Comparison of ENCODE assay signal across 1 cellular context in the genomic region with DNA sequence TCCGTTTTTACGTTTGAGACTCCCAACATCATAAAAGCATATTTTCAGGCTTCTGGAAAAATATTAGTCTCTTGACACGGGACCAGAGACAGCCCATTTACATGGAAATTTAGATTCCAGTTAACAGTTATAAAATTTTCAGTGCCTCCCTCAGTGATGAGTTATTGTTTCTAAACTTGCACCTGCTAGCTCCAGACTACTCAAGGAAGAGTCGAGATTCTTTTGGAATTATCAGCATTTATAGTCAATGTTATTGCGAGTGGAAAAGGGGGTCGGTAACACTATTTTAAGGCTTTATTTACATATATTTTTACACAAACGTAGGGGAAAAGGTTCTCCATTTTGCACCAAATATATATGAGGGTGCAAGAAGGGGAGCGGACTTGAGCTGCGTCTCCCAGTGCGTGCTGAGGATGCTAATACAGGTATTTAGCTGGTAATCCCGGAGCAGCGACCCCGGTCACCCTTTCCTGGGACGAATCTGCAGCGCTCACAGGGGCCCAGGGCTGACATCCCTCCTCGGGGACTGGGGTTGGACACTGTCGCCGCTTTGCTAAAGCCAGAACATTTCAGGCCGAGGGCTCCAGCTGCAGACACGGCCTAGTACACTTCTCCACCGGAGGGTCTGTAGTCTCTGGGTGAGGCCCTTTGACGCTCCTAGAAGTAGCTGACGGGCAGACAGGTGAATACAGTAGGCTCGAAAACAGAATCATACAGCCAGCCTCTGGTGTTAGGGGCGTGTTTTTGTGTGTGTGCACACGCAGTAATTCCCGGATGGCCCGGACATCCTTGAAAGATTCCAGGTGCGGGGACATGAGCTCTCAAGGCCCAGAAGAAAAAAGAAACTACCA.
TF ChIP-seq lines count a peak whose summit lies in the region.

No MANE protein-coding gene starts in this region.

TF ChIP-seq in HepG2, 621 proteins besides CTCF, POLR2A, EP300 and RAD21:
- TF ChIP-seq ZNF431 (CRISPR knock-in tag; IDR thresholded peaks at IDR 0.05; ENCODE audit: borderline replicate concordance, low read depth) (no peak), SPEN (CRISPR knock-in tag; IDR thresholded peaks at IDR 0.05; ENCODE audit: low read depth) (no peak), XRCC5 (optimal IDR thresholded peaks at IDR 0.05; ENCODE audit: low read length) (no peak), ZNF253 (CRISPR knock-in tag; IDR thresholded peaks at IDR 0.05; ENCODE audit: borderline replicate concordance) (no peak), DMAP1 (CRISPR knock-in tag; IDR thresholded peaks at IDR 0.05) (no peak), ZNF430 (CRISPR knock-in tag; IDR thresholded peaks at IDR 0.05) (0 out of 2 replicates have a peak, but pooled peaks have one; percentile 25), KDM1A (CRISPR knock-in tag; IDR thresholded peaks at IDR 0.05) (no peak), NFIC (IDR thresholded peaks at IDR 0.05; ENCODE audit: low read length) (0 out of 2 replicates have a peak, but pooled peaks have one; percentile 46), ZBTB8A (CRISPR knock-in tag; IDR thresholded peaks at IDR 0.05; ENCODE audit: borderline replicate concordance, low read depth) (no peak), ZNF33B (CRISPR knock-in tag; IDR thresholded peaks at IDR 0.05) (no peak), ZNF761 (CRISPR knock-in tag; conservative IDR thresholded peaks at IDR 0.05) (no peak), ZBTB38 (CRISPR knock-in tag; IDR thresholded peaks at IDR 0.05) (peak; percentile 50; the same call in 1 of the 2 replicates), HNRNPLL (IDR thresholded peaks at IDR 0.05; ENCODE audit: low read depth, low read length, poor library complexity, severe bottlenecking) (peak; percentile 8), ZNF441 (CRISPR knock-in tag; IDR thresholded peaks at IDR 0.05; ENCODE audit: borderline replicate concordance) (peak; percentile 57; the same call in 1 of the 2 replicates), ZNF20 (CRISPR knock-in tag; IDR thresholded peaks at IDR 0.05) (no peak), ZFP82 (CRISPR knock-in tag; IDR thresholded peaks at IDR 0.05; ENCODE audit: borderline replicate concordance) (no peak), ZNF616 (CRISPR knock-in tag; IDR thresholded peaks at IDR 0.05; ENCODE audit: low read depth) (no peak), MYNN (CRISPR knock-in tag; IDR thresholded peaks at IDR 0.05; ENCODE audit: low read depth) (no peak), MBD4 (IDR thresholded peaks at IDR 0.05; ENCODE audit: borderline replicate concordance, low read length) (0 out of 2 replicates have a peak, but pooled peaks have one; percentile 35), ARHGAP35 (CRISPR knock-in tag; IDR thresholded peaks at IDR 0.05; ENCODE audit: borderline replicate concordance) (no peak), SKI (IDR thresholded peaks at IDR 0.05; ENCODE audit: partially characterized antibody) (no peak), ZFX (CRISPR knock-in tag; IDR thresholded peaks at IDR 0.05; ENCODE audit: low read depth) (peak; percentile 9), HOXA7 (CRISPR knock-in tag; IDR thresholded peaks at IDR 0.05) (no peak), NFATC3 (CRISPR knock-in tag; IDR thresholded peaks at IDR 0.05) (no peak), ZC3H13 (CRISPR knock-in tag; IDR thresholded peaks at IDR 0.05) (0 out of 2 replicates have a peak, but pooled peaks have one; percentile 37), POLR2G (IDR thresholded peaks at IDR 0.05; ENCODE audit: low read depth, low read length) (0 out of 2 replicates have a peak, but pooled peaks have one; percentile 43), RNF2 (conservative IDR thresholded peaks at IDR 0.05; ENCODE audit: low read depth) (no peak)
- TF ChIP-seq, protein P1, sequence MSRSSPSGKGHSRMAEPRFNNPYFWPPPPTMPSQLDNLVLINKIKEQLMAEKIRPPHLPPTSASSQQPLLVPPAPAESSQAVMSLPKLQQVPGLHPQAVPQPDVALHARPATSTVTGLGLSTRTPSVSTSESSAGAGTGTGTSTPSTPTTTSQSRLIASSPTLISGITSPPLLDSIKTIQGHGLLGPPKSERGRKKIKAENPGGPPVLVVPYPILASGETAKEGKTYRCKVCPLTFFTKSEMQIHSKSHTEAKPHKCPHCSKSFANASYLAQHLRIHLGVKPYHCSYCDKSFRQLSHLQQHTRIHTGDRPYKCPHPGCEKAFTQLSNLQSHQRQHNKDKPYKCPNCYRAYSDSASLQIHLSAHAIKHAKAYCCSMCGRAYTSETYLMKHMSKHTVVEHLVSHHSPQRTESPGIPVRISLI (CRISPR knock-in tag; IDR thresholded peaks at IDR 0.05; ENCODE audit: borderline replicate concordance), result no peak
- TF ChIP-seq, protein P2, sequence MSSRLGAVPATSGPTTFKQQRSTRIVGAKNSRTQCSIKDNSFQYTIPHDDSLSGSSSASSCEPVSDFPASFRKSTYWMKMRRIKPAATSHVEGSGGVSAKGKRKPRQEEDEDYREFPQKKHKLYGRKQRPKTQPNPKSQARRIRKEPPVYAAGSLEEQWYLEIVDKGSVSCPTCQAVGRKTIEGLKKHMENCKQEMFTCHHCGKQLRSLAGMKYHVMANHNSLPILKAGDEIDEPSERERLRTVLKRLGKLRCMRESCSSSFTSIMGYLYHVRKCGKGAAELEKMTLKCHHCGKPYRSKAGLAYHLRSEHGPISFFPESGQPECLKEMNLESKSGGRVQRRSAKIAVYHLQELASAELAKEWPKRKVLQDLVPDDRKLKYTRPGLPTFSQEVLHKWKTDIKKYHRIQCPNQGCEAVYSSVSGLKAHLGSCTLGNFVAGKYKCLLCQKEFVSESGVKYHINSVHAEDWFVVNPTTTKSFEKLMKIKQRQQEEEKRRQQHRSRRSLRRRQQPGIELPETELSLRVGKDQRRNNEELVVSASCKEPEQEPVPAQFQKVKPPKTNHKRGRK (CRISPR knock-in tag; IDR thresholded peaks at IDR 0.05), result no peak
- TF ChIP-seq, protein P3, sequence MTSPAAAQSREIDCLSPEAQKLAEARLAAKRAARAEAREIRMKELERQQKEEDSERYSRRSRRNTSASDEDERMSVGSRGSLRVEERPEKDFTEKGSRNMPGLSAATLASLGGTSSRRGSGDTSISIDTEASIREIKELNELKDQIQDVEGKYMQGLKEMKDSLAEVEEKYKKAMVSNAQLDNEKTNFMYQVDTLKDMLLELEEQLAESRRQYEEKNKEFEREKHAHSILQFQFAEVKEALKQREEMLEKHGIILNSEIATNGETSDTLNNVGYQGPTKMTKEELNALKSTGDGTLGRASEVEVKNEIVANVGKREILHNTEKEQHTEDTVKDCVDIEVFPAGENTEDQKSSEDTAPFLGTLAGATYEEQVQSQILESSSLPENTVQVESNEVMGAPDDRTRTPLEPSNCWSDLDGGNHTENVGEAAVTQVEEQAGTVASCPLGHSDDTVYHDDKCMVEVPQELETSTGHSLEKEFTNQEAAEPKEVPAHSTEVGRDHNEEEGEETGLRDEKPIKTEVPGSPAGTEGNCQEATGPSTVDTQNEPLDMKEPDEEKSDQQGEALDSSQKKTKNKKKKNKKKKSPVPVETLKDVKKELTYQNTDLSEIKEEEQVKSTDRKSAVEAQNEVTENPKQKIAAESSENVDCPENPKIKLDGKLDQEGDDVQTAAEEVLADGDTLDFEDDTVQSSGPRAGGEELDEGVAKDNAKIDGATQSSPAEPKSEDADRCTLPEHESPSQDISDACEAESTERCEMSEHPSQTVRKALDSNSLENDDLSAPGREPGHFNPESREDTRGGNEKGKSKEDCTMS (CRISPR knock-in tag; conservative IDR thresholded peaks at IDR 0.05), result no peak
- TF ChIP-seq, protein P4, sequence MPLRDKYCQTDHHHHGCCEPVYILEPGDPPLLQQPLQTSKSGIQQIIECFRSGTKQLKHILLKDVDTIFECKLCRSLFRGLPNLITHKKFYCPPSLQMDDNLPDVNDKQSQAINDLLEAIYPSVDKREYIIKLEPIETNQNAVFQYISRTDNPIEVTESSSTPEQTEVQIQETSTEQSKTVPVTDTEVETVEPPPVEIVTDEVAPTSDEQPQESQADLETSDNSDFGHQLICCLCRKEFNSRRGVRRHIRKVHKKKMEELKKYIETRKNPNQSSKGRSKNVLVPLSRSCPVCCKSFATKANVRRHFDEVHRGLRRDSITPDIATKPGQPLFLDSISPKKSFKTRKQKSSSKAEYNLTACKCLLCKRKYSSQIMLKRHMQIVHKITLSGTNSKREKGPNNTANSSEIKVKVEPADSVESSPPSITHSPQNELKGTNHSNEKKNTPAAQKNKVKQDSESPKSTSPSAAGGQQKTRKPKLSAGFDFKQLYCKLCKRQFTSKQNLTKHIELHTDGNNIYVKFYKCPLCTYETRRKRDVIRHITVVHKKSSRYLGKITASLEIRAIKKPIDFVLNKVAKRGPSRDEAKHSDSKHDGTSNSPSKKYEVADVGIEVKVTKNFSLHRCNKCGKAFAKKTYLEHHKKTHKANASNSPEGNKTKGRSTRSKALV (CRISPR knock-in tag; IDR thresholded peaks at IDR 0.05), result no peak
- TF ChIP-seq, protein P5, sequence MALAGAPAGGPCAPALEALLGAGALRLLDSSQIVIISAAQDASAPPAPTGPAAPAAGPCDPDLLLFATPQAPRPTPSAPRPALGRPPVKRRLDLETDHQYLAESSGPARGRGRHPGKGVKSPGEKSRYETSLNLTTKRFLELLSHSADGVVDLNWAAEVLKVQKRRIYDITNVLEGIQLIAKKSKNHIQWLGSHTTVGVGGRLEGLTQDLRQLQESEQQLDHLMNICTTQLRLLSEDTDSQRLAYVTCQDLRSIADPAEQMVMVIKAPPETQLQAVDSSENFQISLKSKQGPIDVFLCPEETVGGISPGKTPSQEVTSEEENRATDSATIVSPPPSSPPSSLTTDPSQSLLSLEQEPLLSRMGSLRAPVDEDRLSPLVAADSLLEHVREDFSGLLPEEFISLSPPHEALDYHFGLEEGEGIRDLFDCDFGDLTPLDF (CRISPR knock-in tag; IDR thresholded peaks at IDR 0.05), result no peak
- TF ChIP-seq, protein P6, sequence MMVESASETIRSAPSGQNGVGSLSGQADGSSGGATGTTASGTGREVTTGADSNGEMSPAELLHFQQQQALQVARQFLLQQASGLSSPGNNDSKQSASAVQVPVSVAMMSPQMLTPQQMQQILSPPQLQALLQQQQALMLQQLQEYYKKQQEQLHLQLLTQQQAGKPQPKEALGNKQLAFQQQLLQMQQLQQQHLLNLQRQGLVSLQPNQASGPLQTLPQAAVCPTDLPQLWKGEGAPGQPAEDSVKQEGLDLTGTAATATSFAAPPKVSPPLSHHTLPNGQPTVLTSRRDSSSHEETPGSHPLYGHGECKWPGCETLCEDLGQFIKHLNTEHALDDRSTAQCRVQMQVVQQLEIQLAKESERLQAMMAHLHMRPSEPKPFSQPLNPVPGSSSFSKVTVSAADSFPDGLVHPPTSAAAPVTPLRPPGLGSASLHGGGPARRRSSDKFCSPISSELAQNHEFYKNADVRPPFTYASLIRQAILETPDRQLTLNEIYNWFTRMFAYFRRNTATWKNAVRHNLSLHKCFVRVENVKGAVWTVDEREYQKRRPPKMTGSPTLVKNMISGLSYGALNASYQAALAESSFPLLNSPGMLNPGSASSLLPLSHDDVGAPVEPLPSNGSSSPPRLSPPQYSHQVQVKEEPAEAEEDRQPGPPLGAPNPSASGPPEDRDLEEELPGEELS (CRISPR knock-in tag; IDR thresholded peaks at IDR 0.05), result no peak
- TF ChIP-seq, protein P7, sequence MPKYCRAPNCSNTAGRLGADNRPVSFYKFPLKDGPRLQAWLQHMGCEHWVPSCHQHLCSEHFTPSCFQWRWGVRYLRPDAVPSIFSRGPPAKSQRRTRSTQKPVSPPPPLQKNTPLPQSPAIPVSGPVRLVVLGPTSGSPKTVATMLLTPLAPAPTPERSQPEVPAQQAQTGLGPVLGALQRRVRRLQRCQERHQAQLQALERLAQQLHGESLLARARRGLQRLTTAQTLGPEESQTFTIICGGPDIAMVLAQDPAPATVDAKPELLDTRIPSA (CRISPR knock-in tag; IDR thresholded peaks at IDR 0.05; ENCODE audit: borderline replicate concordance), result no peak
